Comparison of ENCODE assay signal across 20 cellular contexts in genomic region chr12:77001181-77001758, GRCh38.
DNase-seq lines count a peak whose midpoint lies in the region; ATAC-seq lines count a peak whose summit lies in the region.
"Had no signal": no experiment of that assay in that cellular context is flagged by ENCODE, and none has a peak within 500 bp of the region (broad histone marks: within the 10 kb centered on the region; RNA-seq: fewer than 3 reads in every experiment).

No MANE protein-coding gene starts in this region.

- no peak for ATAC-seq in HG03135 (IDR thresholded peaks at IDR 0.05; ENCODE audit: unreplicated experiment)
- ATAC-seq: GM12878, HCT116, PC-3 had no signal

- H4K8ac ChIP-seq in mesendoderm (ENCODE audit: low read depth, low read length) = no peak overlapping the region

- H2AK5ac ChIP-seq in mesendoderm (ENCODE audit: low read length) = no peak overlapping the region

- no peaks in the 10 kb centered on the region for H3K79me2 ChIP-seq in mesendoderm (ENCODE audit: control insufficient read depth, insufficient read depth, low read length)

- H3K36me3 ChIP-seq in CD4-positive, alpha-beta memory T cell (ENCODE audit: insufficient read depth, low read length) = no peaks in the 10 kb centered on the region
- H3K36me3 ChIP-seq in mesendoderm (ENCODE audit: control insufficient read depth, insufficient read depth, low read length) = no peaks in the 10 kb centered on the region
- H3K36me3 ChIP-seq: BLaER1 had no signal

- no peak overlapping the region for H2BK5ac ChIP-seq in mesendoderm (ENCODE audit: low read length)

- POLR2A ChIA-PET in CD4-positive, alpha-beta memory T cell (lab: Charles Lee; ENCODE audit: partially characterized antibody) = no interaction called here

- H3K27me3 ChIP-seq in CD4-positive, alpha-beta memory T cell (ENCODE audit: insufficient read depth, low read length) = no peaks in the 10 kb centered on the region
- no peaks in the 10 kb centered on the region for H3K27me3 ChIP-seq in mesendoderm (ENCODE audit: insufficient read depth, low read length, poor library complexity)
- H3K27me3 ChIP-seq: BLaER1 had no signal

- WGBS in mesendoderm (ENCODE audit: extremely low coverage, insufficient coverage, low lambda C conversion rate) = no CpG with 5 or more reads among the region's 21 CpGs

- H2BK15ac ChIP-seq in mesendoderm (replicated peaks; ENCODE audit: low read depth) = no peak overlapping the region

- no peak overlapping the region for H3K4ac ChIP-seq in mesendoderm (ENCODE audit: low read depth, low read length)

- no peaks in the 10 kb centered on the region for H3K4me1 Mint-ChIP-seq in CD4-positive, alpha-beta memory T cell

- no peak overlapping the region for H3K56ac ChIP-seq in mesendoderm (ENCODE audit: low read length)

- no peak overlapping the region for H3K4me3 ChIP-seq in CD4-positive, alpha-beta memory T cell (ENCODE audit: low read length in 2 of 2)
- no peak overlapping the region for H3K4me3 ChIP-seq in mesendoderm (ENCODE audit: low read length)
- H3K4me3 ChIP-seq: BLaER1, GM12878, SK-N-MC had no signal

- no peaks in the 10 kb centered on the region for H3K4me1 ChIP-seq in CD4-positive, alpha-beta memory T cell (ENCODE audit: insufficient read depth, low read length)
- H3K4me1 ChIP-seq in mesendoderm (ENCODE audit: control insufficient read depth, low read depth, low read length) = no peaks in the 10 kb centered on the region
- H3K4me1 ChIP-seq: BLaER1 had no signal

- no peak overlapping the region for H4K5ac ChIP-seq in mesendoderm (ENCODE audit: low read length)

- no peak overlapping the region for H3K23ac ChIP-seq in mesendoderm (ENCODE audit: low read length)

- no peak overlapping the region for H3K18ac ChIP-seq in mesendoderm (ENCODE audit: low read length)

- no peak overlapping the region for H3K9ac ChIP-seq in mesendoderm (ENCODE audit: low read length)
- H3K9ac ChIP-seq: BLaER1 had no signal

- no peak overlapping the region for H3K27ac ChIP-seq in CD4-positive, alpha-beta memory T cell (ENCODE audit: low read depth, low read length)
- no peak overlapping the region for H3K27ac ChIP-seq in mesendoderm (ENCODE audit: low read depth, low read length)
- H3K27ac ChIP-seq: 22Rv1, BLaER1, HL-60, SK-N-MC had no signal

- no peak overlapping the region for H3K4me3 Mint-ChIP-seq in CD4-positive, alpha-beta memory T cell

- DNase-seq in NCI-H345 (lab: John Stamatoyannopoulos, UW) = peak; percentile 15
- DNase-seq in NCI-H345 treated with DMSO at 0.1 percent for 48 hours (lab: John Stamatoyannopoulos, UW; ENCODE audit: unreplicated experiment) = no peak
- DNase-seq in NCI-H2029 (lab: John Stamatoyannopoulos, UW) = peak; percentile 6
- peak; percentile 81 for DNase-seq in NCI-H774 (lab: John Stamatoyannopoulos, UW)
- DNase-seq in posterior vena cava (ENCODE audit: low spot score) = peak; percentile 80
- no peak for DNase-seq in CD4-positive, alpha-beta memory T cell
- no peak for DNase-seq in mesendoderm
- DNase-seq: DMS53, KG1, NCI-H1048, NCI-H2081 treated with DMSO at 0.1 percent for 48 hours, NCI-H446 treated with DMSO at 0.1 percent for 48 hours, PC-3 had no signal

- H3K36me3 Mint-ChIP-seq in CD4-positive, alpha-beta memory T cell = no peaks in the 10 kb centered on the region

- H3K9me3 ChIP-seq in CD4-positive, alpha-beta memory T cell (ENCODE audit: control insufficient read depth in 1 of 2, low read length in 2 of 2) = no peaks in the 10 kb centered on the region
- H3K9me3 ChIP-seq: BLaER1 had no signal

- peaks cover 11 to 16% of the 10 kb centered on the region in 2 donors for H3K27me3 Mint-ChIP-seq in CD4-positive, alpha-beta memory T cell

- CTCF ChIA-PET in CD4-positive, alpha-beta memory T cell (lab: Charles Lee; ENCODE audit: partially characterized antibody) = interaction anchor here (4.7 kb wide), 1 partner anchor 9 kb away, joined by 31 read pairs; no protein-coding TSS in a partner anchor

- no peak overlapping the region for H3K4me2 ChIP-seq in mesendoderm (ENCODE audit: low read length)
- H3K4me2 ChIP-seq: BLaER1 had no signal

- no peaks in the 10 kb centered on the region for H3K79me1 ChIP-seq in mesendoderm (ENCODE audit: low read length)

- no peak overlapping the region for H2BK120ac ChIP-seq in mesendoderm (ENCODE audit: low read depth, low read length)

- peaks cover 0 to 2% (median 0%) of the 10 kb centered on the region in 8 donors for H3K9me3 Mint-ChIP-seq in CD4-positive, alpha-beta memory T cell

- H3K27ac Mint-ChIP-seq in CD4-positive, alpha-beta memory T cell = no peak overlapping the region

- intact Hi-C loops in posterior vena cava (cut with DNase I) = no loop called here
- intact Hi-C loops in CD4-positive, alpha-beta memory T cell (cut with micrococcal nuclease) = no loop called here

Comparison
In these comparisons a context has a peak if more than half of its experiments do, and no peak if none do; other contexts are left out.
1. DNase-seq: peak in NCI-H345 (single experiment), NCI-H2029 (single experiment), NCI-H774 (single experiment) and posterior vena cava (single experiment); none in NCI-H345 treated with DMSO at 0.1 percent for 48 hours (single experiment), CD4-positive, alpha-beta memory T cell (0 of 5) and mesendoderm (single experiment).